Comparison of ENCODE assay signal across 9 cellular contexts in genomic region chr5:50441479-50441815, GRCh38. TPM values are rescaled to one million over a fixed set of nuclear protein-coding genes. Genes with fewer than 3 reads are reported as not detected.
A peak's percentile ranks its signal among the peaks of the same experiment; 100 is the strongest.
DNase-seq lines count a peak whose midpoint lies in the region; ATAC-seq, FAIRE-seq and TF ChIP-seq lines count a peak whose summit lies in the region.
"Had no signal": no experiment of that assay in that cellular context is flagged by ENCODE, and none has a peak within 500 bp of the region (broad histone marks: within the 10 kb centered on the region; RNA-seq: fewer than 3 reads in every experiment).

No MANE protein-coding gene starts in this region.

- 12% methylated on average over 8 of the region's 8 CpGs; no CpG with 5 or more reads in 1 of the 2 experiments for WGBS in H1 (ENCODE audit: extremely low coverage in 1 of 2, insufficient coverage in 1 of 2, insufficient read length in 1 of 2, insufficient replicate concordance in 2 of 2, low coverage in 1 of 2, low lambda C conversion rate in 2 of 2, missing lambda C conversion rate in 1 of 2), 2 experiments

- H2BK15ac ChIP-seq in H1 (ENCODE audit: low read length): no peak overlapping the region

- TF ChIP-seq CTCF in Caco-2 (IDR thresholded peaks at IDR 0.05; ENCODE audit: insufficient read depth in 1 of 2, low read depth in 1 of 2, low read length in 1 of 2, severe bottlenecking in 1 of 2, unreplicated experiment in 1 of 2) (no peak), MM.1S (IDR thresholded peaks at IDR 0.05; ENCODE audit: low read length) (no peak), H1 (IDR thresholded peaks at IDR 0.05; ENCODE audit: control extremely low read depth in 1 of 3, insufficient read depth in 1 of 3, low read depth in 1 of 3, low read length in 3 of 3) (no peak), neutrophil (IDR thresholded peaks at IDR 0.05) (no peak)

- POLR2A ChIA-PET in Caco-2 (lab: Charles Lee) (no interaction called here), H1 (lab: Charles Lee; ENCODE audit: partially characterized antibody) (interaction anchor here (0.6 to 1.9 kb wide), 7 partner anchors 10 to 406 kb away, joined by 3 to 9 read pairs (median 5); partner anchors contain the start of gene PARP8)

- DNase-seq in Caco-2 (no peak), MM.1S (no peak), H1 (ENCODE audit: low read depth in 1 of 2, low spot score in 2 of 2) (no peak), DMS153 treated with DMSO at 0.1 percent for 48 hours (lab: John Stamatoyannopoulos, UW; ENCODE audit: unreplicated experiment) (no peak), NCI-H1436 (lab: John Stamatoyannopoulos, UW) (no peak), left lobe of liver (ENCODE audit: low spot score) (no peak), DMS 273 treated with DMSO at 0.1 percent for 48 hours (lab: John Stamatoyannopoulos, UW) (no peak)

- H3K23ac ChIP-seq in H1 (ENCODE audit: insufficient read length): no peak overlapping the region

- H3K23me2 ChIP-seq in H1 (ENCODE audit: low read depth, low read length): no peaks in the 10 kb centered on the region; the same call in 1 of the 2 replicates

- CTCF ChIA-PET in Caco-2 (lab: Charles Lee) (no interaction called here), H1 (lab: Charles Lee; ENCODE audit: partially characterized antibody) (interaction anchor here (1.7 kb wide), 1 partner anchor 18 kb away, joined by 5 read pairs; no protein-coding TSS in a partner anchor)

- H3K9me3 ChIP-seq in Caco-2 (no peaks in the 10 kb centered on the region), MM.1S (replicated peaks; ENCODE audit: insufficient read depth, low read length) (no peaks in the 10 kb centered on the region), H1 (ENCODE audit: insufficient read depth in 2 of 2, low read depth in 1 of 2, low read length in 1 of 2) (no peaks in the 10 kb centered on the region), neutrophil (no peaks in the 10 kb centered on the region)

- no peaks in the 10 kb centered on the region for H3K36me3 ChIP-seq in Caco-2 (ENCODE audit: control insufficient read depth, insufficient read depth, low read length)
- no peaks in the 10 kb centered on the region for H3K36me3 ChIP-seq in MM.1S (replicated peaks; ENCODE audit: insufficient read depth, low read length)
- no peaks in the 10 kb centered on the region for H3K36me3 ChIP-seq in H1 (ENCODE audit: control insufficient read depth in 2 of 4, insufficient read depth in 4 of 4, low read length in 3 of 4)
- no peaks in the 10 kb centered on the region for H3K36me3 ChIP-seq in neutrophil

- H3K4me3 ChIP-seq in Caco-2 (ENCODE audit: low read depth, low read length): peak overlapping the region; percentile 25
- peak overlapping the region; percentile 90 for H3K4me3 ChIP-seq in MM.1S (ENCODE audit: low read length)
- H3K4me3 ChIP-seq in H1 (ENCODE audit: extremely low read depth in 1 of 4, insufficient read depth in 2 of 4, low read depth in 3 of 4, low read length in 4 of 4): peak overlapping the region; percentile 61 to 84 (median 70)
- H3K4me3 ChIP-seq in neutrophil (ENCODE audit: low read depth in 1 of 2, low read length in 1 of 2): peak overlapping the region; percentile 66 to 80

- H3K79me2 ChIP-seq in MM.1S (ENCODE audit: low read length) (peaks cover 23% of the 10 kb centered on the region), H1 (ENCODE audit: control insufficient read depth in 1 of 2, insufficient read depth in 2 of 2, low read length in 2 of 2) (peaks cover 0 to 6% of the 10 kb centered on the region in 2 experiments; a peak in 1 of 4 replicates)

- no peaks in the 10 kb centered on the region for H3K9me3 Mint-ChIP-seq in Caco-2 (ENCODE audit: unreplicated experiment)

- no peak for FAIRE-seq in H1 (lab: Jason Lieb, UNC)
- FAIRE-seq: urothelium cell line had no signal

- peak overlapping the region; percentile 90 for H3K18ac ChIP-seq in H1 (ENCODE audit: extremely low read depth, low read length)

- no peaks in the 10 kb centered on the region for H3K27me3 ChIP-seq in Caco-2 (replicated peaks; ENCODE audit: control insufficient read depth, insufficient read depth, low read length)
- H3K27me3 ChIP-seq in MM.1S (replicated peaks; ENCODE audit: insufficient read depth, low read length): no peaks in the 10 kb centered on the region
- H3K27me3 ChIP-seq in H1 (replicated peaks in 1 of 4; ENCODE audit: control insufficient read depth in 3 of 4, extremely low read depth in 1 of 4, insufficient read depth in 3 of 4, low read length in 3 of 4): no peaks in the 10 kb centered on the region
- H3K27me3 ChIP-seq in neutrophil: no peaks in the 10 kb centered on the region

- TF ChIP-seq POLR2A in H1 (IDR thresholded peaks at IDR 0.05; ENCODE audit: control extremely low read depth in 1 of 2, low read depth in 2 of 2, low read length in 2 of 2): no peak

- no peak for TF ChIP-seq EP300 in H1 (IDR thresholded peaks at IDR 0.05; ENCODE audit: borderline replicate concordance in 1 of 2, low read depth in 2 of 2, low read length in 2 of 2)

- H3K27ac Mint-ChIP-seq in Caco-2 (ENCODE audit: unreplicated experiment): no peak overlapping the region

- no peaks in the 10 kb centered on the region for H3K27me3 Mint-ChIP-seq in Caco-2 (ENCODE audit: insufficient read depth, unreplicated experiment)

- no peak overlapping the region for H2BK20ac ChIP-seq in H1 (ENCODE audit: low read length)

- no peak overlapping the region for H3K14ac ChIP-seq in H1 (ENCODE audit: insufficient read length)

- H4K5ac ChIP-seq in H1 (ENCODE audit: insufficient read length, low read depth, low read length): no peak overlapping the region

- peak overlapping the region; percentile 32; the same call in 1 of the 2 replicates for H2BK5ac ChIP-seq in H1 (ENCODE audit: low read depth, low read length)

- no peak overlapping the region for H2BK120ac ChIP-seq in H1 (replicated peaks; ENCODE audit: low read depth, low read length)

- H2BK12ac ChIP-seq in H1 (ENCODE audit: low read depth, low read length): no peak overlapping the region

- no peaks in the 10 kb centered on the region for H3K4me1 ChIP-seq in Caco-2
- H3K4me1 ChIP-seq in MM.1S (ENCODE audit: low read length): peaks cover 25% of the 10 kb centered on the region
- 0 out of 7 replicates have a peak, but pooled peaks cover 0 to 1% (median 0%) of the 10 kb centered on the region in 4 experiments for H3K4me1 ChIP-seq in H1 (replicated peaks in 1 of 4; ENCODE audit: control insufficient read depth in 3 of 4, insufficient read depth in 4 of 4, low read length in 3 of 4)
- peaks cover 80 to 81% of the 10 kb centered on the region in 2 experiments for H3K4me1 ChIP-seq in neutrophil (ENCODE audit: control insufficient read depth in 1 of 2, insufficient read depth in 1 of 2, low read depth in 1 of 2, low read length in 1 of 2)

- H3K27ac ChIP-seq in MM.1S (ENCODE audit: low read length) (peak overlapping the region; percentile 99), H1 (ENCODE audit: low read depth, low read length) (peak overlapping the region; percentile 76; the same call in 1 of the 2 replicates), neutrophil (peak overlapping the region; percentile 92)

- BruUV-seq in Caco-2 (replicated peaks; lab: Mats Ljungman, UMichigan): no TSS peak

- no peak overlapping the region for H4K8ac ChIP-seq in H1 (ENCODE audit: extremely low read depth, insufficient read depth, low read length)

- no peak overlapping the region for H4K91ac ChIP-seq in H1 (replicated peaks; ENCODE audit: insufficient read length, low read length)

- no peak overlapping the region for H2AK5ac ChIP-seq in H1 (ENCODE audit: low read depth, low read length)

- no peaks in the 10 kb centered on the region for H3K79me1 ChIP-seq in H1 (ENCODE audit: low read depth, low read length)

- H3K9ac ChIP-seq in MM.1S (ENCODE audit: low read length): peak overlapping the region; percentile 98
- H3K9ac ChIP-seq in H1 (replicated peaks in 1 of 4; ENCODE audit: extremely low read depth in 1 of 4, low read depth in 3 of 4, low read length in 3 of 4): peak overlapping the region; percentile 50 to 91 (median 76); a peak in 6 of 7 replicates

- H3K4ac ChIP-seq in H1 (replicated peaks; ENCODE audit: insufficient read length, low read depth, low read length): no peak overlapping the region

- no peak for ATAC-seq in left lobe of liver

- H3K4me3 Mint-ChIP-seq in Caco-2 (ENCODE audit: unreplicated experiment): peak overlapping the region; percentile 74

- H4K20me1 ChIP-seq in MM.1S (ENCODE audit: insufficient read depth, low read length): no peaks in the 10 kb centered on the region
- H4K20me1 ChIP-seq in H1 (replicated peaks in 1 of 2; ENCODE audit: control insufficient read depth in 1 of 2, insufficient read depth in 2 of 2, low read length in 2 of 2): no peaks in the 10 kb centered on the region

- H3K4me2 ChIP-seq in MM.1S (ENCODE audit: low read depth, low read length) (peak overlapping the region; percentile 66), H1 (ENCODE audit: insufficient read depth in 1 of 2, low read depth in 2 of 2, low read length in 2 of 2) (peak overlapping the region; percentile 63 to 67)

- H3K4me1 Mint-ChIP-seq in Caco-2 (ENCODE audit: low read depth, unreplicated experiment): no peaks in the 10 kb centered on the region

- no peaks in the 10 kb centered on the region for H3K9me2 ChIP-seq in MM.1S (replicated peaks; ENCODE audit: insufficient read depth, low read length)

- H3F3A ChIP-seq in MM.1S (ENCODE audit: insufficient read depth, low read length): peaks cover 31% of the 10 kb centered on the region

- H3K56ac ChIP-seq in H1 (replicated peaks; ENCODE audit: insufficient read length, low read depth, low read length): no peak overlapping the region

- intact Hi-C loops in Caco-2 (cut with micrococcal nuclease; ENCODE audit: unreplicated experiment): no loop called here

- TF ChIP-seq RAD21 in H1 (IDR thresholded peaks at IDR 0.05 in 1 of 2, conservative IDR thresholded peaks at IDR 0.05 in 1 of 2; ENCODE audit: low read depth in 2 of 2, low read length in 2 of 2): no peak

- H3K36me3 Mint-ChIP-seq in Caco-2 (ENCODE audit: insufficient read depth, unreplicated experiment): no peaks in the 10 kb centered on the region

- H2AFZ ChIP-seq in MM.1S (ENCODE audit: low read length): peak overlapping the region; percentile 56
- H2AFZ ChIP-seq in H1 (ENCODE audit: low read length): peak overlapping the region; percentile 99

TF ChIP-seq in H1, 55 proteins besides CTCF, POLR2A, EP300 and RAD21 (continues in another document):
- TF ChIP-seq POLR2AphosphoS5 (IDR thresholded peaks at IDR 0.05; ENCODE audit: low read depth, low read length) (no peak), GTF2F1 (IDR thresholded peaks at IDR 0.05; ENCODE audit: borderline replicate concordance, low read depth, low read length) (0 out of 2 replicates have a peak, but pooled peaks have one; percentile 4)

RNA-seq across cellular contexts. Expression of gene EMB, which starts 0.4 kb away (rescaled TPM):
- 0.54 and 0.60 TPM in 2 replicates for total RNA-seq in Caco-2 (2022)
- total RNA-seq in H1 (2021; fragmentation: NEBNext Ultra II Directional; extraction: Animal tissue kit (Norgen Biotek cat#: 25700)): 44.6 and 48.4 TPM in 2 replicates
- polyA plus RNA-seq in H1 (2011; rRNA removed): 13.6 and 29.3 TPM in 2 replicates
- 18.3 TPM for polyA plus RNA-seq in H1 (2011; cell fraction: cytosol; rRNA removed)
- 10.0 TPM for polyA plus RNA-seq in H1 (2011; cell fraction: nucleus; rRNA removed)
- 12.1 to 21.7 TPM (median 13.6 TPM) in 4 replicates for polyA plus RNA-seq in H1 (2012, experiment 1 of 2)
- polyA plus RNA-seq in H1 (2012, experiment 2 of 2): 1.7 TPM
- polyA plus RNA-seq in H1 (2013, experiment 1 of 2): 38.4 TPM
- 41.3 TPM for polyA plus RNA-seq in H1 (2013, experiment 2 of 2)
- polyA minus RNA-seq in H1 (2011; rRNA and poly(A)+ RNA removed): 15.8 and 23.4 TPM in 2 replicates
- 17.0 TPM for polyA minus RNA-seq in H1 (2011; cell fraction: cytosol; rRNA and poly(A)+ RNA removed)
- polyA minus RNA-seq in H1 (2011; cell fraction: nucleus; rRNA and poly(A)+ RNA removed): 48.3 TPM
- 0.81 TPM for total RNA-seq in left lobe of liver

Comparison
In these comparisons a context has a peak if more than half of its experiments do, and no peak if none do; other contexts are left out.
1. H3K4me3 ChIP-seq: peak in every context shown above with its lines; median percentile 90 in MM.1S; 73 in neutrophil; 70 in H1; 25 in Caco-2.
2. RNA of gene EMB, which starts 0.4 kb away (total RNA-seq): 44.6 to 48.4 TPM in H1; 0.81 TPM in left lobe of liver (single experiment) and 0.54 to 0.60 TPM in Caco-2; every median in the first group is over 10 times any median in the second.
3. Peak in every context shown above with its lines, with median percentiles within 50 percentile points of each other: H3K27ac ChIP-seq.